ENCODE assay signal across 10 cellular contexts in the genomic region with DNA sequence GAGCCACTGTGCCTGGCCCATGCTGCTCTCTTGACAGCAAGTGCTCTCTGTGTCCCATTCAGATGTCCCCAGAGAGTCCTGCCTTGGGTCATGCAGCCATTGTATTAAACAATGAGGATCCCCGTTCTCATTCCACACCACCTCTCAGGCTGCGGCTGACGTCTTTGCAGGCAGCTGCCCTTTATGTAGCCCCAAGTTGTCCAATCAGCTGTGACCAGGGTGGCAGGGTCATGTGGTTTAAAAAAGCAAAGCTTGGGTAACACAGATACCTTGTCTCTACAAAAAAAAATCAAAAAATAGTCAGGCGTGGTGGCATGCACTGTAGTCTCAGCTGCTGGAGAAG. TPM values are rescaled to one million over a fixed set of nuclear protein-coding genes. Genes with fewer than 3 reads are reported as not detected.
DNase-seq lines count a peak whose midpoint lies in the region; ATAC-seq lines count a peak whose summit lies in the region.
"Had no signal": no experiment of that assay in that cellular context is flagged by ENCODE, and none has a peak within 500 bp of the region (broad histone marks: within the 10 kb centered on the region; RNA-seq: fewer than 3 reads in every experiment).

No MANE protein-coding gene starts in this region.

- H3K27me3 Mint-ChIP-seq in naive B cell: no peaks in the 10 kb centered on the region
- H3K27me3 Mint-ChIP-seq in activated CD4-positive, alpha-beta memory T cell treated with anti-CD3 and anti-CD28 coated beads for 36 hours: no peaks in the 10 kb centered on the region

- intact Hi-C loops in activated CD4-positive, alpha-beta memory T cell treated with anti-CD3 and anti-CD28 coated beads for 36 hours (cut with micrococcal nuclease): no loop called here

- POLR2A ChIA-PET in activated CD4-positive, alpha-beta memory T cell treated with anti-CD3 and anti-CD28 coated beads for 36 hours (lab: Charles Lee): no interaction called here

- peak overlapping the region; percentile 73 to 95 (median 86) for H3K4me3 Mint-ChIP-seq in naive B cell
- H3K4me3 Mint-ChIP-seq in activated CD4-positive, alpha-beta memory T cell treated with anti-CD3 and anti-CD28 coated beads for 36 hours: no peak overlapping the region
- H3K4me3 Mint-ChIP-seq: GM23338 had no signal

- no peaks in the 10 kb centered on the region for H3K9me3 Mint-ChIP-seq in naive B cell
- no peaks in the 10 kb centered on the region for H3K9me3 Mint-ChIP-seq in activated CD4-positive, alpha-beta memory T cell treated with anti-CD3 and anti-CD28 coated beads for 36 hours
- H3K9me3 Mint-ChIP-seq: GM23338 had no signal

- peak; percentile 60 for DNase-seq in naive B cell
- DNase-seq in DMS53 (lab: John Stamatoyannopoulos, UW): no peak
- no peak for DNase-seq in NCI-H1417 treated with DMSO at 0.1 percent for 48 hours (lab: John Stamatoyannopoulos, UW)
- DNase-seq in dedifferentiated amniotic fluid mesenchymal stem cell (ENCODE audit: extremely low spot score): no peak
- DNase-seq in activated CD4-positive, alpha-beta memory T cell treated with anti-CD3 and anti-CD28 coated beads for 36 hours: no peak
- DNase-seq: NCI-H526 treated with DMSO at 0.1 percent for 48 hours had no signal

- H3K4me1 Mint-ChIP-seq in naive B cell: peaks cover 60 to 94% (median 84%) of the 10 kb centered on the region in 3 donors
- H3K4me1 Mint-ChIP-seq in activated CD4-positive, alpha-beta memory T cell treated with anti-CD3 and anti-CD28 coated beads for 36 hours (ENCODE audit: low read depth): peaks cover 30% of the 10 kb centered on the region

- peak overlapping the region; percentile 84 to 100 (median 94) for H3K27ac Mint-ChIP-seq in naive B cell
- no peak overlapping the region for H3K27ac Mint-ChIP-seq in activated CD4-positive, alpha-beta memory T cell treated with anti-CD3 and anti-CD28 coated beads for 36 hours
- H3K27ac Mint-ChIP-seq: GM23338 had no signal

- peak; percentile 11 for ATAC-seq in GM18520 (IDR thresholded peaks at IDR 0.05; ENCODE audit: unreplicated experiment)
- ATAC-seq in GM21576 (IDR thresholded peaks at IDR 0.05; ENCODE audit: unreplicated experiment): peak; percentile 11
- ATAC-seq in HG03196 (IDR thresholded peaks at IDR 0.05; ENCODE audit: unreplicated experiment): peak; percentile 5
- peak; percentile 32 to 44 for ATAC-seq in naive B cell (ENCODE audit: low read depth in 2 of 2)
- ATAC-seq: GM23338 had no signal

- H3K36me3 Mint-ChIP-seq in naive B cell: no peaks in the 10 kb centered on the region
- no peaks in the 10 kb centered on the region for H3K36me3 Mint-ChIP-seq in activated CD4-positive, alpha-beta memory T cell treated with anti-CD3 and anti-CD28 coated beads for 36 hours

- CTCF ChIA-PET in activated CD4-positive, alpha-beta memory T cell treated with anti-CD3 and anti-CD28 coated beads for 36 hours (lab: Charles Lee): no interaction called here

RNA-seq across cellular contexts. Expression of a gene that starts 13.2 kb away (rescaled TPM):
- 1 to 10 TPM; 3.7 to 8.9 (median 5.9) TPM for polyA plus RNA-seq in naive B cell (ENCODE audit: low read depth in 6 of 6)
- total RNA-seq in activated CD4-positive, alpha-beta memory T cell treated with anti-CD3 and anti-CD28 coated beads for 36 hours: 1 to 10 TPM; 1.4 to 1.5 TPM
